8 cellular contexts compared by ENCODE assay signal in genomic region chr15:81023483-81024264, GRCh38. TPM values are rescaled to one million over a fixed set of nuclear protein-coding genes. Genes with fewer than 3 reads are reported as not detected.
DNase-seq lines count a peak whose midpoint lies in the region; ATAC-seq and TF ChIP-seq lines count a peak whose summit lies in the region.

No MANE protein-coding gene starts in this region.

- ATAC-seq in HG02981 (IDR thresholded peaks at IDR 0.05; ENCODE audit: unreplicated experiment) (peak; percentile 94), mucosa of descending colon (peak; percentile 62), SK-N-SH treated with all-trans-retinoic acid at 6 μM for 48 hours (no peak)

- H3K9me3 ChIP-seq in SJSA1 (replicated peaks) (no peaks in the 10 kb centered on the region), mucosa of descending colon (no peaks in the 10 kb centered on the region)

- intact Hi-C loops in dorsolateral prefrontal cortex (cut with DNase I): loop anchor here in 1 of 2 donors (1.0 kb wide), 1 partner anchor 34 kb away; the partner anchor contains the start of gene MESD
- intact Hi-C loops in mucosa of descending colon (cut with DNase I, micrococcal nuclease): no loop called here

- no peak for TF ChIP-seq CTCF in dorsolateral prefrontal cortex (IDR thresholded peaks at IDR 0.05 in 54 of 56, conservative IDR thresholded peaks at IDR 0.05 in 2 of 56; ENCODE audit: low read depth in 1 of 56, partially characterized antibody in 56 of 56)
- TF ChIP-seq CTCF in mucosa of descending colon (IDR thresholded peaks at IDR 0.05): no peak

- H3K27ac ChIP-seq in SJSA1 (peak overlapping the region; percentile 65), dorsolateral prefrontal cortex (peak overlapping the region in 50 of 59 donors; percentile 11 to 85 (median 64))

- peak; percentile 16 for DNase-seq in activated T-cell treated with anti-CD3 and anti-CD28 coated beads for 24 hours (ENCODE audit: low read depth)
- no peak for DNase-seq in activated T-cell treated with anti-CD3 and anti-CD28 coated beads, Interleukin-2, amount 50 U/mL, for 1 hour
- peak in 1 of 2 experiments; percentile 57 for DNase-seq in SJSA1 (ENCODE audit: low read depth in 1 of 2, low spot score in 2 of 2)
- peak in 8 of 10 donors; percentile 52 to 76 (median 62) for DNase-seq in dorsolateral prefrontal cortex
- peak; percentile 37 to 72 (median 46) for DNase-seq in mucosa of descending colon
- DNase-seq in NCI-H1048 (lab: John Stamatoyannopoulos, UW): no peak

- H3K4me1 ChIP-seq in SJSA1 (replicated peaks) (peaks cover 15% of the 10 kb centered on the region), mucosa of descending colon (ENCODE audit: low read depth) (no peaks in the 10 kb centered on the region)

- no peaks in the 10 kb centered on the region for H3K27me3 ChIP-seq in SJSA1 (replicated peaks)
- H3K27me3 ChIP-seq in dorsolateral prefrontal cortex: no peaks in the 10 kb centered on the region

- no peaks in the 10 kb centered on the region for H3K36me3 ChIP-seq in SJSA1
- H3K36me3 ChIP-seq in mucosa of descending colon (ENCODE audit: low read depth): no peaks in the 10 kb centered on the region

- H3K4me3 ChIP-seq in SJSA1 (no peak overlapping the region), dorsolateral prefrontal cortex (peak overlapping the region in 32 of 59 donors; percentile 1 to 41 (median 12)), mucosa of descending colon (no peak overlapping the region)

TF ChIP-seq in SK-N-SH treated with all-trans-retinoic acid at 6 μM for 48 hours, 23 proteins besides CTCF, POLR2A, EP300 and RAD21:
- TF ChIP-seq ZNF8 (CRISPR knock-in tag; IDR thresholded peaks at IDR 0.05): no peak
- TF ChIP-seq ISL1 (CRISPR knock-in tag; IDR thresholded peaks at IDR 0.05): no peak
- no peak for TF ChIP-seq ESRRG (CRISPR knock-in tag; IDR thresholded peaks at IDR 0.05)
- no peak for TF ChIP-seq CREB5 (CRISPR knock-in tag; IDR thresholded peaks at IDR 0.05; ENCODE audit: low read depth)
- no peak for TF ChIP-seq ZFP30 (CRISPR knock-in tag; IDR thresholded peaks at IDR 0.05)
- TF ChIP-seq GLIS3 (CRISPR knock-in tag; IDR thresholded peaks at IDR 0.05): no peak
- TF ChIP-seq SNAI2 (CRISPR knock-in tag; IDR thresholded peaks at IDR 0.05): no peak
- no peak for TF ChIP-seq TOX (CRISPR knock-in tag; IDR thresholded peaks at IDR 0.05; ENCODE audit: borderline replicate concordance)
- no peak for TF ChIP-seq ZNF565 (CRISPR knock-in tag; conservative IDR thresholded peaks at IDR 0.05; ENCODE audit: low read depth)
- no peak for TF ChIP-seq CSRNP3 (CRISPR knock-in tag; IDR thresholded peaks at IDR 0.05)

RNA-seq across cellular contexts. Expression of gene TLNRD1, which starts 23.0 kb away (rescaled TPM):
- 40.3 and 42.3 TPM in 2 replicates for total RNA-seq in SJSA1 (2014; rRNA removed; shearing (Covaris generic))
- total RNA-seq in dorsolateral prefrontal cortex: 10 to 100 TPM; 10.3 to 20.4 (median 16.1) TPM
- total RNA-seq in mucosa of descending colon: 10 to 100 TPM; 18.5 to 20.7 (median 18.6) TPM

RNA-seq across cellular contexts. Expression of gene MESD, which starts 34.1 kb away (rescaled TPM):
- total RNA-seq in SJSA1 (2014; rRNA removed; shearing (Covaris generic)): 23.1 and 26.3 TPM in 2 replicates
- total RNA-seq in dorsolateral prefrontal cortex (10 to 100 TPM; 16.9 to 41.5 (median 21.8) TPM), mucosa of descending colon (10 to 100 TPM; 18.5 to 24.5 (median 21.3) TPM)

Comparison
In these comparisons a context has a peak if more than half of its experiments do, and no peak if none do; other contexts are left out.
1. DNase-seq: peak in activated T-cell treated with anti-CD3 and anti-CD28 coated beads for 24 hours (single experiment), dorsolateral prefrontal cortex (8 of 10) and mucosa of descending colon (3 of 3); none in activated T-cell treated with anti-CD3 and anti-CD28 coated beads, Interleukin-2, amount 50 U/mL, for 1 hour (single experiment) and NCI-H1048 (single experiment).
2. H3K4me3 ChIP-seq: peak in dorsolateral prefrontal cortex (32 of 59); none in SJSA1 (single experiment) and mucosa of descending colon (single experiment).